ENCODE assay signal across 1 cellular context in the genomic region with DNA sequence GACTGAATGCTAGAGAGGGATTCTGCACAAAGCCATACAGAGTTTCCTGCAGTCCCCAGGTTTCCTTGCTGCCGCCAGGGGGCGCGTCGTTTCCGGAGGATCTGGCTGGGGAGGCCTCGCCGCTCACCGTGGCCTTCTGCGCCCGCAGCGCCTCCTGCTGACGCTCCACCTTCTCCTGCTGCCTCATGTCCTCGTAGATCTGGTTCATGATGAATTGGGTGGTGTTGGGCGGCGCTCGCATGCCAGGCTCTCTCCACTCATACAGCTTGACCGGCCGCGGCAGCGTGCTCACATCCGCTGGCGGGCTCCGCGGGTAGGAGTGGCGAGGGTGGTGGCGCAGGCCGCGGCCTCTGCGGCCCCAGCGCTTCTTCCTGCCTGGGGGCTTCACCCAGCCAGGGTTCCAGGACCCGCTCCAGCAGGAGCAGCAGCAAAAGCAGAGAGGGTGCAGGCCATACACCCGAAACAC.
TF ChIP-seq lines count a peak whose summit lies in the region.

No MANE protein-coding gene starts in this region.

TF ChIP-seq in HepG2, 621 proteins besides CTCF, POLR2A, EP300 and RAD21:
- TF ChIP-seq, protein P1, sequence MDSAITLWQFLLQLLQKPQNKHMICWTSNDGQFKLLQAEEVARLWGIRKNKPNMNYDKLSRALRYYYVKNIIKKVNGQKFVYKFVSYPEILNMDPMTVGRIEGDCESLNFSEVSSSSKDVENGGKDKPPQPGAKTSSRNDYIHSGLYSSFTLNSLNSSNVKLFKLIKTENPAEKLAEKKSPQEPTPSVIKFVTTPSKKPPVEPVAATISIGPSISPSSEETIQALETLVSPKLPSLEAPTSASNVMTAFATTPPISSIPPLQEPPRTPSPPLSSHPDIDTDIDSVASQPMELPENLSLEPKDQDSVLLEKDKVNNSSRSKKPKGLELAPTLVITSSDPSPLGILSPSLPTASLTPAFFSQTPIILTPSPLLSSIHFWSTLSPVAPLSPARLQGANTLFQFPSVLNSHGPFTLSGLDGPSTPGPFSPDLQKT (CRISPR knock-in tag; IDR thresholded peaks at IDR 0.05; ENCODE audit: borderline replicate concordance): no peak
- peak; percentile 68 for TF ChIP-seq XRCC5 (optimal IDR thresholded peaks at IDR 0.05; ENCODE audit: low read length)
- peak; percentile 67 for TF ChIP-seq ZMYM4 (CRISPR knock-in tag; IDR thresholded peaks at IDR 0.05)
- TF ChIP-seq PCBP1 (IDR thresholded peaks at IDR 0.05; ENCODE audit: borderline replicate concordance, low read depth, low read length): no peak
- peak; percentile 29; the same call in 1 of the 2 replicates for TF ChIP-seq MYC (CRISPR knock-in tag; IDR thresholded peaks at IDR 0.05; ENCODE audit: borderline replicate concordance)
- TF ChIP-seq SMC3 (IDR thresholded peaks at IDR 0.05; ENCODE audit: low read length): 0 out of 2 replicates have a peak, but pooled peaks have one; percentile 2
- TF ChIP-seq ZSCAN25 (CRISPR knock-in tag; IDR thresholded peaks at IDR 0.05): no peak
- peak; percentile 86 for TF ChIP-seq GABPB1 (CRISPR knock-in tag; IDR thresholded peaks at IDR 0.05)
- peak; percentile 89 for TF ChIP-seq ZNF574 (CRISPR knock-in tag; IDR thresholded peaks at IDR 0.05)
- TF ChIP-seq POLR2AphosphoS5 (IDR thresholded peaks at IDR 0.05; ENCODE audit: low read depth, low read length): no peak
- peak; percentile 32; the same call in 1 of the 2 replicates for TF ChIP-seq GABPA (IDR thresholded peaks at IDR 0.05; ENCODE audit: low read depth, low read length)
- peak; percentile 81 for TF ChIP-seq GABPA (CRISPR knock-in tag; IDR thresholded peaks at IDR 0.05; ENCODE audit: low read depth)
- TF ChIP-seq STAG1 (CRISPR knock-in tag; IDR thresholded peaks at IDR 0.05): peak; percentile 24; the same call in 1 of the 2 replicates
- 0 out of 2 replicates have a peak, but pooled peaks have one; percentile 31 for TF ChIP-seq ZNF263 (CRISPR knock-in tag; IDR thresholded peaks at IDR 0.05)
- TF ChIP-seq RELA (CRISPR knock-in tag; IDR thresholded peaks at IDR 0.05): no peak
- TF ChIP-seq NFKB2 (CRISPR knock-in tag; IDR thresholded peaks at IDR 0.05; ENCODE audit: borderline replicate concordance): no peak
- TF ChIP-seq, protein P2, sequence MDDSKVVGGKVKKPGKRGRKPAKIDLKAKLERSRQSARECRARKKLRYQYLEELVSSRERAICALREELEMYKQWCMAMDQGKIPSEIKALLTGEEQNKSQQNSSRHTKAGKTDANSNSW (CRISPR knock-in tag; IDR thresholded peaks at IDR 0.05; ENCODE audit: borderline replicate concordance): no peak
- peak; percentile 31 for TF ChIP-seq SRSF1 (optimal IDR thresholded peaks at IDR 0.05; ENCODE audit: low read depth, low read length)
- TF ChIP-seq ETV5 (CRISPR knock-in tag; IDR thresholded peaks at IDR 0.05; ENCODE audit: borderline replicate concordance): peak; percentile 59; the same call in 1 of the 2 replicates
- no peak for TF ChIP-seq MXI1 (IDR thresholded peaks at IDR 0.05; ENCODE audit: borderline replicate concordance, low read depth, low read length)
- no peak for TF ChIP-seq ZNF496 (CRISPR knock-in tag; IDR thresholded peaks at IDR 0.05; ENCODE audit: insufficient replicate concordance)
- 0 out of 2 replicates have a peak, but pooled peaks have one; percentile 25 for TF ChIP-seq HOXA3 (CRISPR knock-in tag; IDR thresholded peaks at IDR 0.05)
- TF ChIP-seq ZNF550 (CRISPR knock-in tag; IDR thresholded peaks at IDR 0.05; ENCODE audit: borderline replicate concordance): no peak
